13 cellular contexts compared by ENCODE assay signal in the genomic region with DNA sequence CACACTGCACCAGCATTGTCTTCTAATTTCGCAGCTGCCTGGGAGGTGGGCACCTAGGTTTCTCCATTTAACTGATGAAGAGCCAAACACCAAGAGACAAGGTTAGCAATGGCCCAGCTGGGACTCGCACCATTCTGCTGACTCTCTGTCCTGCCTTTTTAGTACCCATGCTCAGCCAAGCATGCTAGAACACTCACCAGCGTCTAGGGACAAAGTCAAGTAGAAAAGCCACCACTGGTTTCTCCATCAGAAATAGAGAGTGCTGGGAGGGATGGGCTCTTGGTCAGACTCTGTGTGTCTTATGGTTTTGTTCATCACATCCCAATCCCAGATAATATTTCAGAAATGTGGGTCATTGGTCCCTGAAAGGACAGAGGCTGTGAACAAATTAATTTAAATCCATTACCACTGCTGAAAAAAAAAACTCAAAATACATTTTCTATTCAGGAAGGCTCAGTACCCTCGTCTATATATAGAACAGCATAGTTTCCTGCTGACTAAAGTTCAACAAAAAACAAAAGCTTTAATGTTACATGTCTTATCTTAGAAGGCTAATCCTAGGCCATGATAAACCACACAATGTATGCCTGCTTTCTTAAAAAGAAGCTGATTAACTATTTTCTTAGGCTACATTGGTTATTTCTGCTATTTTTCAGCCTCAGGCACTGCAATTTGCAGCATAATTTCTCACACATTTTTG.
A peak's percentile ranks its signal among the peaks of the same experiment; 100 is the strongest.
DNase-seq lines count a peak whose midpoint lies in the region; ATAC-seq, FAIRE-seq and TF ChIP-seq lines count a peak whose summit lies in the region.
"Had no signal": no experiment of that assay in that cellular context is flagged by ENCODE, and none has a peak within 500 bp of the region (broad histone marks: within the 10 kb centered on the region; RNA-seq: fewer than 3 reads in every experiment).

No MANE protein-coding gene starts in this region.

- TF ChIP-seq CTCF in cardiac fibroblast (IDR thresholded peaks at IDR 0.05; ENCODE audit: low read depth, low read length) (no peak), retinal pigment epithelial cell (conservative IDR thresholded peaks at IDR 0.05; ENCODE audit: low read depth, low read length) (no peak)

- FAIRE-seq in GM12891 (lab: Jason Lieb, UNC) = peak; percentile 89
- FAIRE-seq: RCC 7860 had no signal

- H3K4me3 ChIP-seq in cardiac fibroblast (replicated peaks in 1 of 2; ENCODE audit: low read depth in 2 of 2, low read length in 2 of 2) = no peak overlapping the region
- no peak overlapping the region for H3K4me3 ChIP-seq in retinal pigment epithelial cell (ENCODE audit: low read length)

- DNase-seq in GM12891 (ENCODE audit: insufficient read length, low spot score) = no peak
- DNase-seq in HS-5 (ENCODE audit: low read depth) = peak; percentile 16
- DNase-seq in cardiac fibroblast (ENCODE audit: low read depth in 2 of 2) = peak; percentile 21 to 57
- DNase-seq in retinal pigment epithelial cell (ENCODE audit: low read depth) = peak; percentile 76
- no peak for DNase-seq in Kasumi-1 (lab: John Stamatoyannopoulos, UW)
- DNase-seq: activated naive CD8-positive, alpha-beta T cell treated with anti-CD3 and anti-CD28 coated beads, Interleukin-2, amount 10 ng/mL, durations not matched to agents 7 days and 5 days; GOT3; immature natural killer cell; naive thymus-derived CD4-positive, alpha-beta T cell; substantia nigra had no signal

- ATAC-seq in GM19397 (IDR thresholded peaks at IDR 0.05; ENCODE audit: unreplicated experiment) (no peak), GM21737 (IDR thresholded peaks at IDR 0.05; ENCODE audit: unreplicated experiment) (no peak)
- ATAC-seq: naive thymus-derived CD4-positive, alpha-beta T cell had no signal

- no peak for TF ChIP-seq POLR2A in GM12891 (IDR thresholded peaks at IDR 0.05; ENCODE audit: low read depth, low read length)

TF ChIP-seq in GM12891, 5 proteins besides CTCF, POLR2A, EP300 and RAD21:
- TF ChIP-seq PAX5 (IDR thresholded peaks at IDR 0.05; ENCODE audit: insufficient read depth, low read length, severe bottlenecking) (peak; percentile 70), TAF1 (IDR thresholded peaks at IDR 0.05; ENCODE audit: low read depth, low read length) (no peak)

Comparison
In these comparisons a context has a peak if more than half of its experiments do, and no peak if none do; other contexts are left out.
1. DNase-seq: peak in HS-5 (single experiment), cardiac fibroblast (2 of 2) and retinal pigment epithelial cell (single experiment); none in GM12891 (single experiment) and Kasumi-1 (0 of 2).